8 cellular contexts compared by ENCODE assay signal in genomic region chr21:42218836-42219605, GRCh38. TPM values are rescaled to one million over a fixed set of nuclear protein-coding genes. Genes with fewer than 3 reads are reported as not detected.
DNase-seq lines count a peak whose midpoint lies in the region; ATAC-seq and TF ChIP-seq lines count a peak whose summit lies in the region.

TSS of gene ABCG1 (plus strand) at chr21:42219140. CDS start at chr21:42219263, 123 bp downstream.

- H3K9me3 ChIP-seq in CD8-positive, alpha-beta T cell (ENCODE audit: low read length) = no peaks in the 10 kb centered on the region
- no peaks in the 10 kb centered on the region for H3K9me3 ChIP-seq in liver (ENCODE audit: control insufficient read depth in 4 of 4, low read length in 3 of 4)

- H3K9ac ChIP-seq in liver (ENCODE audit: low read depth in 1 of 2, low read length in 2 of 2) = peak within 1 kb of the TSS in 1 of 2 donors; percentile 37

- no peak for TF ChIP-seq CTCF in CD8-positive, alpha-beta T cell (IDR thresholded peaks at IDR 0.05)
- TF ChIP-seq CTCF in VCaP (conservative IDR thresholded peaks at IDR 0.05) = no peak
- no peak for TF ChIP-seq CTCF in liver (IDR thresholded peaks at IDR 0.05; ENCODE audit: low read depth, low read length, missing input control)

- no peaks in the 10 kb centered on the region for H3K27me3 ChIP-seq in CD8-positive, alpha-beta T cell (ENCODE audit: insufficient read depth, low read length)
- no peaks in the 10 kb centered on the region for H3K27me3 ChIP-seq in liver (ENCODE audit: control insufficient read depth in 4 of 4, insufficient read depth in 4 of 4, low read length in 3 of 4)

- intact Hi-C loops in CD8-positive, alpha-beta T cell (cut with DNase I, micrococcal nuclease) = loop anchor here (2.0 to 5.0 kb wide), 3 partner anchors 20 to 72 kb away; no protein-coding TSS in a partner anchor
- intact Hi-C loops in dendritic cell treated with granulocyte-macrophage colony-stimulating factor and Interleukin-4, amounts not matched to agents 40 ng/mL and 50 ng/mL, for 4 days (cut with micrococcal nuclease) = no loop called here

- H3K4me3 ChIP-seq in CD8-positive, alpha-beta T cell (ENCODE audit: low read depth, low read length) = peak within 1 kb of the TSS; percentile 84
- peak within 1 kb of the TSS; percentile 27 to 63 (median 59) for H3K4me3 ChIP-seq in liver (ENCODE audit: low read depth in 1 of 3, low read length in 3 of 3)

- POLR2A ChIA-PET in CD8-positive, alpha-beta T cell (lab: Charles Lee) = interaction anchor here (0.6 to 2.8 kb wide), 7 partner anchors 15 to 185 kb away, joined by 3 to 13 read pairs (median 8); partner anchors contain the start of gene UBASH3A

- peak; percentile 45 for ATAC-seq in CD8-positive, alpha-beta T cell
- no peak for ATAC-seq in GM21619 (IDR thresholded peaks at IDR 0.05; ENCODE audit: unreplicated experiment)

- peak within 1 kb of the TSS; percentile 89 for H3K4me3 Mint-ChIP-seq in CD8-positive, alpha-beta T cell
- peak within 1 kb of the TSS; percentile 88 to 99 (median 94) for H3K4me3 Mint-ChIP-seq in IgD-negative memory B cell
- peak within 1 kb of the TSS; percentile 87 for H3K4me3 Mint-ChIP-seq in dendritic cell treated with granulocyte-macrophage colony-stimulating factor and Interleukin-4, amounts not matched to agents 40 ng/mL and 50 ng/mL, for 4 days

- peak within 1 kb of the TSS; percentile 94 for H3K27ac Mint-ChIP-seq in CD8-positive, alpha-beta T cell
- H3K27ac Mint-ChIP-seq in IgD-negative memory B cell = peak within 1 kb of the TSS; percentile 79 to 90 (median 90)
- H3K27ac Mint-ChIP-seq in dendritic cell treated with granulocyte-macrophage colony-stimulating factor and Interleukin-4, amounts not matched to agents 40 ng/mL and 50 ng/mL, for 4 days = peak within 1 kb of the TSS; percentile 92

- CTCF ChIA-PET in CD8-positive, alpha-beta T cell (lab: Charles Lee) = interaction anchor here (0.8 to 3.8 kb wide), 7 partner anchors 15 to 73 kb away, joined by 3 to 14 read pairs (median 6); no protein-coding TSS in a partner anchor

- peak within 1 kb of the TSS; percentile 91 for H3K27ac ChIP-seq in CD8-positive, alpha-beta T cell (ENCODE audit: low read depth, low read length)
- H3K27ac ChIP-seq in VCaP (peak within 1 kb of the TSS; percentile 85), liver (ENCODE audit: low read depth in 1 of 2, low read length in 2 of 2) (peak within 1 kb of the TSS; percentile 58 to 78)

- TF ChIP-seq RAD21 in liver (IDR thresholded peaks at IDR 0.05) = no peak

- H3K4me1 ChIP-seq in CD8-positive, alpha-beta T cell (ENCODE audit: insufficient read depth, low read length) = peaks cover 11% of the 10 kb centered on the region
- H3K4me1 ChIP-seq in liver (ENCODE audit: control insufficient read depth in 4 of 4, insufficient read depth in 4 of 4, low read length in 3 of 4) = peaks cover 4 to 19% (median 10%) of the 10 kb centered on the region in 4 donors

- peak in 4 of 7 experiments; percentile 38 to 73 (median 64) for DNase-seq in CD8-positive, alpha-beta T cell
- peak; percentile 26 to 49 for DNase-seq in stimulated activated CD4-positive, alpha-beta T cell treated with anti-CD3 and anti-CD28 coated beads, Interleukin-4, amount 100 ng/mL, for 4 hours
- DNase-seq in ACHN = no peak

- peaks cover 28% of the 10 kb centered on the region for H3K4me1 Mint-ChIP-seq in CD8-positive, alpha-beta T cell (ENCODE audit: low read depth)
- peaks cover 15 to 26% (median 16%) of the 10 kb centered on the region in 3 donors for H3K4me1 Mint-ChIP-seq in IgD-negative memory B cell
- H3K4me1 Mint-ChIP-seq in dendritic cell treated with granulocyte-macrophage colony-stimulating factor and Interleukin-4, amounts not matched to agents 40 ng/mL and 50 ng/mL, for 4 days (ENCODE audit: low read depth) = peaks cover 38% of the 10 kb centered on the region

- WGBS in liver = 1% methylated on average over 83 of the region's 83 CpGs

- peaks cover 3% of the 10 kb centered on the region for H3K9me3 Mint-ChIP-seq in CD8-positive, alpha-beta T cell
- H3K9me3 Mint-ChIP-seq in IgD-negative memory B cell = peaks cover 0 to 4% (median 2%) of the 10 kb centered on the region in 3 donors
- H3K9me3 Mint-ChIP-seq in dendritic cell treated with granulocyte-macrophage colony-stimulating factor and Interleukin-4, amounts not matched to agents 40 ng/mL and 50 ng/mL, for 4 days = peaks cover 12% of the 10 kb centered on the region

- H3K36me3 Mint-ChIP-seq in CD8-positive, alpha-beta T cell = peaks cover 22% of the 10 kb centered on the region
- no peaks in the 10 kb centered on the region for H3K36me3 Mint-ChIP-seq in IgD-negative memory B cell
- peaks cover 37% of the 10 kb centered on the region for H3K36me3 Mint-ChIP-seq in dendritic cell treated with granulocyte-macrophage colony-stimulating factor and Interleukin-4, amounts not matched to agents 40 ng/mL and 50 ng/mL, for 4 days (ENCODE audit: low read depth)

- in situ Hi-C loops in ACHN (cut with HindIII; ENCODE audit: low pct_ligation_motif_present, low pct_unique_long_range_greater_than_20kb, low sequenced_read_pairs) = no loop called here

- H3K36me3 ChIP-seq in CD8-positive, alpha-beta T cell (ENCODE audit: insufficient read depth, low read length) = no peaks in the 10 kb centered on the region
- no peaks in the 10 kb centered on the region for H3K36me3 ChIP-seq in liver (ENCODE audit: control insufficient read depth in 4 of 4, insufficient read depth in 3 of 4, low read depth in 1 of 4, low read length in 3 of 4)

- H3K27me3 Mint-ChIP-seq in CD8-positive, alpha-beta T cell (ENCODE audit: low read depth) = no peaks in the 10 kb centered on the region
- peaks cover 3% of the 10 kb centered on the region for H3K27me3 Mint-ChIP-seq in IgD-negative memory B cell
- H3K27me3 Mint-ChIP-seq in dendritic cell treated with granulocyte-macrophage colony-stimulating factor and Interleukin-4, amounts not matched to agents 40 ng/mL and 50 ng/mL, for 4 days = peaks cover 20% of the 10 kb centered on the region

TF ChIP-seq in liver, 16 proteins besides CTCF, POLR2A, EP300 and RAD21:
- TF ChIP-seq NR2F2 (IDR thresholded peaks at IDR 0.05) (no peak), ZBTB33 (IDR thresholded peaks at IDR 0.05) (no peak), YY1 (IDR thresholded peaks at IDR 0.05) (no peak), TAF1 (conservative IDR thresholded peaks at IDR 0.05) (no peak), RXRA (IDR thresholded peaks at IDR 0.05) (no peak), EGR1 (IDR thresholded peaks at IDR 0.05; ENCODE audit: low read depth in 2 of 2) (no peak), JUND (IDR thresholded peaks at IDR 0.05) (no peak), ATF3 (IDR thresholded peaks at IDR 0.05) (no peak), MAX (IDR thresholded peaks at IDR 0.05) (no peak), REST (IDR thresholded peaks at IDR 0.05) (no peak), FOXA2 (IDR thresholded peaks at IDR 0.05) (no peak), GABPA (IDR thresholded peaks at IDR 0.05 in 1 of 2, conservative IDR thresholded peaks at IDR 0.05 in 1 of 2) (no peak)

RNA-seq across cellular contexts. Expression of gene ABCG1, which starts in this region (rescaled TPM):
- total RNA-seq in CD8-positive, alpha-beta T cell = 100 to 1,000 TPM; 119 to 123 TPM
- 11.6 TPM for polyA plus RNA-seq in IgD-negative memory B cell
- 1 to 10 TPM; 7.1 to 9.7 TPM for total RNA-seq in liver
- 1 to 10 TPM; 1.6 to 3.5 TPM for polyA plus RNA-seq in liver

Comparison
In these comparisons a context has a peak if more than half of its experiments do, and no peak if none do; other contexts are left out.
1. RNA of gene ABCG1 (total RNA-seq): 119 to 123 TPM in CD8-positive, alpha-beta T cell; 7.1 to 9.7 TPM in liver; every median in the first group is over 10 times any median in the second.
2. Peak in every context shown above with its lines, with median percentiles within 50 percentile points of each other: H3K27ac ChIP-seq, H3K27ac Mint-ChIP-seq and H3K4me3 Mint-ChIP-seq.